In the genomic region with DNA sequence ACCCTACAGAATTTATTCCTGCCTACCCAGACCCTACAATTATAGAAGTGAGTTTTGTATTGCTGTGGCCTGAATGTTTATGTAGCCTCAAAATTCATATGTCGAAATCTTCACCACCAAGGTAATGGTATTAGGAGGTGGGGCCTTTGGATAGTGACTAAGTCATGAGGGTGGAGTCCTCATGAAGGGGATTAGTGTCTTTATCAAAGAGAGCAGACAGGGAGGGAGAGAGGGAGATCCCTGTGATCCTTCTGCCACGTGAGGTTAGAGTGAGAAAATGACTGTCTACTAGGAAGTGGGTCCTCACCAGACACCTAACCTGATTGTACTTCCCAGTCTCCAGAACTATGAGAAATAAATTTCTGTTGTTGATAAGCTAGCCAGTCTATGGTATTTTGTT, we compare ENCODE assay signal across 1 cellular context.
TF ChIP-seq lines count a peak whose summit lies in the region.

No MANE protein-coding gene starts in this region.

TF ChIP-seq in K562, 482 proteins besides CTCF, POLR2A, EP300 and RAD21 (continued from another document):
- TF ChIP-seq, protein P1, sequence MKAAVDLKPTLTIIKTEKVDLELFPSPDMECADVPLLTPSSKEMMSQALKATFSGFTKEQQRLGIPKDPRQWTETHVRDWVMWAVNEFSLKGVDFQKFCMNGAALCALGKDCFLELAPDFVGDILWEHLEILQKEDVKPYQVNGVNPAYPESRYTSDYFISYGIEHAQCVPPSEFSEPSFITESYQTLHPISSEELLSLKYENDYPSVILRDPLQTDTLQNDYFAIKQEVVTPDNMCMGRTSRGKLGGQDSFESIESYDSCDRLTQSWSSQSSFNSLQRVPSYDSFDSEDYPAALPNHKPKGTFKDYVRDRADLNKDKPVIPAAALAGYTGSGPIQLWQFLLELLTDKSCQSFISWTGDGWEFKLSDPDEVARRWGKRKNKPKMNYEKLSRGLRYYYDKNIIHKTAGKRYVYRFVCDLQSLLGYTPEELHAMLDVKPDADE (conservative IDR thresholded peaks at IDR 0.05; ENCODE audit: control insufficient read depth, low read depth, low read length), result no peak
- no peak for TF ChIP-seq KAT8 (IDR thresholded peaks at IDR 0.05; ENCODE audit: low read depth)
- TF ChIP-seq, protein P2, sequence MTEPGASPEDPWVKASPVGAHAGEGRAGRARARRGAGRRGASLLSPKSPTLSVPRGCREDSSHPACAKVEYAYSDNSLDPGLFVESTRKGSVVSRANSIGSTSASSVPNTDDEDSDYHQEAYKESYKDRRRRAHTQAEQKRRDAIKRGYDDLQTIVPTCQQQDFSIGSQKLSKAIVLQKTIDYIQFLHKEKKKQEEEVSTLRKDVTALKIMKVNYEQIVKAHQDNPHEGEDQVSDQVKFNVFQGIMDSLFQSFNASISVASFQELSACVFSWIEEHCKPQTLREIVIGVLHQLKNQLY (CRISPR knock-in tag; conservative IDR thresholded peaks at IDR 0.05), result no peak
- no peak for TF ChIP-seq RBM34 (IDR thresholded peaks at IDR 0.05; ENCODE audit: borderline replicate concordance, insufficient read depth, low read length)
- no peak for TF ChIP-seq MCM7 (IDR thresholded peaks at IDR 0.05)
- no peak for TF ChIP-seq ZNF41 (CRISPR knock-in tag; conservative IDR thresholded peaks at IDR 0.05)
- no peak for TF ChIP-seq MEF2D (tag; conservative IDR thresholded peaks at IDR 0.05; ENCODE audit: low read depth)
- TF ChIP-seq, protein P3, sequence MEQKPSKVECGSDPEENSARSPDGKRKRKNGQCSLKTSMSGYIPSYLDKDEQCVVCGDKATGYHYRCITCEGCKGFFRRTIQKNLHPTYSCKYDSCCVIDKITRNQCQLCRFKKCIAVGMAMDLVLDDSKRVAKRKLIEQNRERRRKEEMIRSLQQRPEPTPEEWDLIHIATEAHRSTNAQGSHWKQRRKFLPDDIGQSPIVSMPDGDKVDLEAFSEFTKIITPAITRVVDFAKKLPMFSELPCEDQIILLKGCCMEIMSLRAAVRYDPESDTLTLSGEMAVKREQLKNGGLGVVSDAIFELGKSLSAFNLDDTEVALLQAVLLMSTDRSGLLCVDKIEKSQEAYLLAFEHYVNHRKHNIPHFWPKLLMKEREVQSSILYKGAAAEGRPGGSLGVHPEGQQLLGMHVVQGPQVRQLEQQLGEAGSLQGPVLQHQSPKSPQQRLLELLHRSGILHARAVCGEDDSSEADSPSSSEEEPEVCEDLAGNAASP (IDR thresholded peaks at IDR 0.05), result no peak
- TF ChIP-seq NR2C1 (IDR thresholded peaks at IDR 0.05), result no peak
- TF ChIP-seq NR2C1 (tag; IDR thresholded peaks at IDR 0.05), result no peak
- no peak for TF ChIP-seq ZNF121 (CRISPR knock-in tag; conservative IDR thresholded peaks at IDR 0.05)
- TF ChIP-seq PCBP1 (IDR thresholded peaks at IDR 0.05; ENCODE audit: low read depth, low read length, poor library complexity, severe bottlenecking), result no peak
- TF ChIP-seq ZNF23 (CRISPR knock-in tag; IDR thresholded peaks at IDR 0.05), result no peak
- TF ChIP-seq ZNF165 (CRISPR knock-in tag; IDR thresholded peaks at IDR 0.05; ENCODE audit: borderline replicate concordance), result no peak
- TF ChIP-seq MTF1 (CRISPR knock-in tag; IDR thresholded peaks at IDR 0.05; ENCODE audit: borderline replicate concordance), result no peak
- no peak for TF ChIP-seq POLR3G (IDR thresholded peaks at IDR 0.05; ENCODE audit: extremely low read depth, insufficient read length, insufficient replicate concordance)
- TF ChIP-seq HSF4 (CRISPR knock-in tag; IDR thresholded peaks at IDR 0.05; ENCODE audit: borderline replicate concordance), result no peak
- no peak for TF ChIP-seq POLR3A (IDR thresholded peaks at IDR 0.05; ENCODE audit: borderline replicate concordance, extremely low read depth, insufficient read depth, insufficient read length)
- no peak for TF ChIP-seq SRSF9 (IDR thresholded peaks at IDR 0.05; ENCODE audit: borderline replicate concordance, low read depth, low read length)
- TF ChIP-seq GTF2F1 (IDR thresholded peaks at IDR 0.05; ENCODE audit: low read depth, low read length), result no peak
- no peak for TF ChIP-seq HDAC1 (IDR thresholded peaks at IDR 0.05)
- no peak for TF ChIP-seq BDP1 (IDR thresholded peaks at IDR 0.05; ENCODE audit: insufficient read depth, insufficient read length)
- TF ChIP-seq NELFE (IDR thresholded peaks at IDR 0.05; ENCODE audit: insufficient read depth, insufficient read length), result no peak
- TF ChIP-seq, protein P4, sequence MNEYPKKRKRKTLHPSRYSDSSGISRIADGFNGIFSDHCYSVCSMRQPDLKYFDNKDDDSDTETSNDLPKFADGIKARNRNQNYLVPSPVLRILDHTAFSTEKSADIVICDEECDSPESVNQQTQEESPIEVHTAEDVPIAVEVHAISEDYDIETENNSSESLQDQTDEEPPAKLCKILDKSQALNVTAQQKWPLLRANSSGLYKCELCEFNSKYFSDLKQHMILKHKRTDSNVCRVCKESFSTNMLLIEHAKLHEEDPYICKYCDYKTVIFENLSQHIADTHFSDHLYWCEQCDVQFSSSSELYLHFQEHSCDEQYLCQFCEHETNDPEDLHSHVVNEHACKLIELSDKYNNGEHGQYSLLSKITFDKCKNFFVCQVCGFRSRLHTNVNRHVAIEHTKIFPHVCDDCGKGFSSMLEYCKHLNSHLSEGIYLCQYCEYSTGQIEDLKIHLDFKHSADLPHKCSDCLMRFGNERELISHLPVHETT (CRISPR knock-in tag; conservative IDR thresholded peaks at IDR 0.05 in 1 of 2, IDR thresholded peaks at IDR 0.05 in 1 of 2), result no peak
- TF ChIP-seq HOXB6 (CRISPR knock-in tag; IDR thresholded peaks at IDR 0.05; ENCODE audit: borderline replicate concordance), result no peak
- peak; percentile 57; the same call in 1 of the 2 replicates for TF ChIP-seq MECOM (CRISPR knock-in tag; IDR thresholded peaks at IDR 0.05)
- TF ChIP-seq ZNF143 (CRISPR knock-in tag; IDR thresholded peaks at IDR 0.05), result no peak
- TF ChIP-seq PTRF (tag; IDR thresholded peaks at IDR 0.05), result no peak
- TF ChIP-seq, protein P5, sequence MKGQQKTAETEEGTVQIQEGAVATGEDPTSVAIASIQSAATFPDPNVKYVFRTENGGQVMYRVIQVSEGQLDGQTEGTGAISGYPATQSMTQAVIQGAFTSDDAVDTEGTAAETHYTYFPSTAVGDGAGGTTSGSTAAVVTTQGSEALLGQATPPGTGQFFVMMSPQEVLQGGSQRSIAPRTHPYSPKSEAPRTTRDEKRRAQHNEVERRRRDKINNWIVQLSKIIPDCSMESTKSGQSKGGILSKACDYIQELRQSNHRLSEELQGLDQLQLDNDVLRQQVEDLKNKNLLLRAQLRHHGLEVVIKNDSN (CRISPR knock-in tag; IDR thresholded peaks at IDR 0.05), result peak; percentile 59
